In genomic region chr12:49789992-49790391, GRCh38 we compare ENCODE assay signal across 2 cellular contexts.
TF ChIP-seq lines count a peak whose summit lies in the region.

No MANE protein-coding gene starts in this region.

TF ChIP-seq in SK-N-SH, 30 proteins besides CTCF, POLR2A, EP300 and RAD21:
- TF ChIP-seq ZBTB33 (IDR thresholded peaks at IDR 0.05; ENCODE audit: borderline replicate concordance, low read depth), result no peak
- no peak for TF ChIP-seq NFIC (IDR thresholded peaks at IDR 0.05; ENCODE audit: borderline replicate concordance)
- TF ChIP-seq TAF1 (IDR thresholded peaks at IDR 0.05; ENCODE audit: borderline replicate concordance, low read depth, low read length), result no peak
- no peak for TF ChIP-seq SIN3A (IDR thresholded peaks at IDR 0.05; ENCODE audit: borderline replicate concordance, low read depth, low read length)
- no peak for TF ChIP-seq MEF2A (IDR thresholded peaks at IDR 0.05; ENCODE audit: borderline replicate concordance, low read depth)
- no peak for TF ChIP-seq RXRA (IDR thresholded peaks at IDR 0.05; ENCODE audit: borderline replicate concordance, low read depth)
- no peak for TF ChIP-seq USF1 (IDR thresholded peaks at IDR 0.05; ENCODE audit: borderline replicate concordance, low read depth)
- TF ChIP-seq IRF3 (IDR thresholded peaks at IDR 0.05; ENCODE audit: low read depth, low read length), result no peak
- TF ChIP-seq RCOR1 (IDR thresholded peaks at IDR 0.05; ENCODE audit: low read length), result no peak
- TF ChIP-seq GABPA (IDR thresholded peaks at IDR 0.05; ENCODE audit: low read depth), result no peak
- TF ChIP-seq ELF1 (IDR thresholded peaks at IDR 0.05), result no peak
- no peak for TF ChIP-seq REST (IDR thresholded peaks at IDR 0.05; ENCODE audit: low read depth, low read length)
- no peak for TF ChIP-seq GATA2 (CRISPR knock-in tag; IDR thresholded peaks at IDR 0.05)
- TF ChIP-seq PBX3 (IDR thresholded peaks at IDR 0.05), result no peak
- TF ChIP-seq EZH2phosphoT487 (IDR thresholded peaks at IDR 0.05; ENCODE audit: borderline replicate concordance, low read depth), result no peak
- no peak for TF ChIP-seq MXI1 (IDR thresholded peaks at IDR 0.05; ENCODE audit: low read depth, low read length)
- TF ChIP-seq USF2 (IDR thresholded peaks at IDR 0.05; ENCODE audit: borderline replicate concordance, low read depth, low read length), result no peak
- no peak for TF ChIP-seq JUND (IDR thresholded peaks at IDR 0.05)

TF ChIP-seq in SK-N-SH treated with all-trans-retinoic acid at 6 μM for 48 hours, 23 proteins besides CTCF, POLR2A, EP300 and RAD21:
- no peak for TF ChIP-seq CREB5 (CRISPR knock-in tag; IDR thresholded peaks at IDR 0.05; ENCODE audit: low read depth)
- TF ChIP-seq ARNTL (CRISPR knock-in tag; IDR thresholded peaks at IDR 0.05; ENCODE audit: borderline replicate concordance, low read depth), result no peak
